8 cellular contexts compared by ENCODE assay signal in the genomic region with DNA sequence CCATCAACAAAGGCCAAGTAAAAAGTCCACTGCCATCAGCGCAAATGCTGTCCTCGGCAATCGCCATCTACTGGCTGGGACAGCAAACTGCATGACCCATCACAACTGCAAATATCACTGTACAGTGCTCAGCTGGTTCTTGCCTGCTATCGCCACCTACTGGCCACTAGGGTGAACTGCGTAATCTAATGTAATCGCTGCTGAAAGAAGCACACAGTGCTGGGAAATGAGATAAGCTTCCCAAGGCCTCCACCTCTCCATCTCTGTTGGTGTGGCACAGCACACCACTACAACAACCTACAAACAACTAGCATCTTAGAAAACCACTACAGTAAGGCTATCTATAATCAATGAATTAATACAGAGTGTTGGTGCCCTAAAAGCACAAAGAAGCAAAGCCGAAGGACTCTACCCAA.
DNase-seq lines count a peak whose midpoint lies in the region; ATAC-seq, FAIRE-seq and TF ChIP-seq lines count a peak whose summit lies in the region.

No MANE protein-coding gene starts in this region.

- no peak overlapping the region for H3K4me3 ChIP-seq in coronary artery

- H3K27ac ChIP-seq in coronary artery, result no peak overlapping the region

- TF ChIP-seq CTCF in coronary artery (IDR thresholded peaks at IDR 0.05), result peak; percentile 80

- peak; percentile 67 for DNase-seq in CD1c-positive myeloid dendritic cell (ENCODE audit: extremely low spot score)
- peak; percentile 4 for DNase-seq in GM19239 (ENCODE audit: insufficient read length, low spot score)
- peak; percentile 81 for DNase-seq in NCI-H2227 (lab: John Stamatoyannopoulos, UW; ENCODE audit: unreplicated experiment)
- DNase-seq in activated CD4-positive, CD25-positive, alpha-beta regulatory T cell treated with anti-CD3 and anti-CD28 coated beads, Interleukin-2, amount 50 U/mL, for 16 hours (ENCODE audit: low read depth, low spot score), result peak; percentile 18
- DNase-seq in coronary artery (ENCODE audit: low spot score), result peak; percentile 64
- DNase-seq in medulla oblongata (ENCODE audit: extremely low spot score), result peak; percentile 22
- DNase-seq in stimulated activated CD8-positive, alpha-beta memory T cell treated with anti-CD3 and anti-CD28 coated beads, Interleukin-4, amount 100 ng/mL, for 24 hours (ENCODE audit: low read depth), result peak; percentile 29

- FAIRE-seq in GM19239 (lab: Jason Lieb, UNC), result peak; percentile 96

- ATAC-seq in HG03175 (IDR thresholded peaks at IDR 0.05; ENCODE audit: unreplicated experiment), result peak; percentile 94

Comparison
In these comparisons a context has a peak if more than half of its experiments do, and no peak if none do; other contexts are left out.
1. DNase-seq: peak in every context shown above with its lines; median percentile 81 in NCI-H2227; 67 in CD1c-positive myeloid dendritic cell; 64 in coronary artery; 29 in stimulated activated CD8-positive, alpha-beta memory T cell treated with anti-CD3 and anti-CD28 coated beads, Interleukin-4, amount 100 ng/mL, for 24 hours; 22 in medulla oblongata; 18 in activated CD4-positive, CD25-positive, alpha-beta regulatory T cell treated with anti-CD3 and anti-CD28 coated beads, Interleukin-2, amount 50 U/mL, for 16 hours; 4 in GM19239.